ENCODE assay signal across 13 cellular contexts in the genomic region with DNA sequence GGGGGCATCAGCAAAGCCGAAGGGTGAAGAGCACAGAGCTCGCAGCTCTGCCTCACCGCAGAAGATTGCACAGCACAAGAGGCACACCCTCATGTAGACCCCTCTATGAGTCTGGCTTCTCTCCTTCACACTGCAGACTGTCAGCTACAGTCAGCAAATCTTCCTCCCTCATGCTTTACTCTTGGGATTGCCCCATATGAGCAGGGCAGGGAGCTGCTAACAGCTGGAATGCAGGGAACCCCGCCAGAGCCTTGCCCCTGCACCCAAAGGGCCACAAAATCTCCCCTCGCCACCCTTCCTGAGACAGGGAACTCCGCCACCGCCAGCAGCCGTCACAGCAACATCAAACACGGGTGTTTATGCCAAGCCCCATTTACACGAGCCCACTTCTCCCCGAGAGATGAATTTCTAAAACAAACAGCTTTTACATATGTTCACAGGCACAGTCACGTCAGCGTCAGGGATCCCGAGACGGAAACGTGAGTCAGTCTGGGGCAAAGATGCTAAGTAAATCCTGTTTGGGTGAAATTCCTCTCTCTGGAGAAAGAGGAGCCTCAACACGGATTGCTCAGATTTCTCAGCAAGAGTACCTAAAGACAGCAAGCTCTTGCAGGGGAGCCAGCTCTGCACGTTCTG.
DNase-seq lines count a peak whose midpoint lies in the region; ATAC-seq and TF ChIP-seq lines count a peak whose summit lies in the region.
"Had no signal": no experiment of that assay in that cellular context is flagged by ENCODE, and none has a peak within 500 bp of the region (broad histone marks: within the 10 kb centered on the region; RNA-seq: fewer than 3 reads in every experiment).

No MANE protein-coding gene starts in this region.

- ATAC-seq in GM21528 (IDR thresholded peaks at IDR 0.05; ENCODE audit: low FRiP score, unreplicated experiment), result no peak
- ATAC-seq: left ventricle myocardium superior; naive thymus-derived CD4-positive, alpha-beta T cell had no signal

- in situ Hi-C loops in astrocyte of the spinal cord (cut with HindIII; ENCODE audit: low sequenced_read_pairs), result no loop called here

- H3K4me3 ChIP-seq in astrocyte of the spinal cord (ENCODE audit: low read depth, low read length) (no peak overlapping the region), foreskin fibroblast (ENCODE audit: low read depth in 1 of 2, low read length in 2 of 2) (no peak overlapping the region)

- DNase-seq in H4 (ENCODE audit: low spot score) (peak; percentile 39), astrocyte of the spinal cord (ENCODE audit: low read depth, low spot score) (peak; percentile 62), foreskin fibroblast (peak; percentile 79 to 82), stromal cell of bone marrow (ENCODE audit: low read depth) (peak; percentile 38), hippocampal formation (lab: John Stamatoyannopoulos, UW) (no peak), SKM-1 (lab: John Stamatoyannopoulos, UW; ENCODE audit: unreplicated experiment) (no peak)
- DNase-seq: activated gamma-delta T cell treated with Interleukin-2 at 50 U/mL for 16 hours; left ventricle myocardium superior; naive thymus-derived CD4-positive, alpha-beta T cell; NCI-H1105; NCI-H345; stimulated activated CD4-positive, alpha-beta T cell treated with anti-CD3 and anti-CD28 coated beads, Interleukin-4, amount 100 ng/mL, for 4 hours had no signal

- TF ChIP-seq CTCF in astrocyte of the spinal cord (IDR thresholded peaks at IDR 0.05; ENCODE audit: low read depth, low read length) (no peak), foreskin fibroblast (IDR thresholded peaks at IDR 0.05; ENCODE audit: low read depth, low read length) (no peak)

Comparison
In these comparisons a context has a peak if more than half of its experiments do, and no peak if none do; other contexts are left out.
1. DNase-seq: peak in H4 (single experiment), astrocyte of the spinal cord (single experiment), foreskin fibroblast (2 of 2) and stromal cell of bone marrow (single experiment); none in hippocampal formation (0 of 2) and SKM-1 (single experiment).